8 cellular contexts compared by ENCODE assay signal in the genomic region with DNA sequence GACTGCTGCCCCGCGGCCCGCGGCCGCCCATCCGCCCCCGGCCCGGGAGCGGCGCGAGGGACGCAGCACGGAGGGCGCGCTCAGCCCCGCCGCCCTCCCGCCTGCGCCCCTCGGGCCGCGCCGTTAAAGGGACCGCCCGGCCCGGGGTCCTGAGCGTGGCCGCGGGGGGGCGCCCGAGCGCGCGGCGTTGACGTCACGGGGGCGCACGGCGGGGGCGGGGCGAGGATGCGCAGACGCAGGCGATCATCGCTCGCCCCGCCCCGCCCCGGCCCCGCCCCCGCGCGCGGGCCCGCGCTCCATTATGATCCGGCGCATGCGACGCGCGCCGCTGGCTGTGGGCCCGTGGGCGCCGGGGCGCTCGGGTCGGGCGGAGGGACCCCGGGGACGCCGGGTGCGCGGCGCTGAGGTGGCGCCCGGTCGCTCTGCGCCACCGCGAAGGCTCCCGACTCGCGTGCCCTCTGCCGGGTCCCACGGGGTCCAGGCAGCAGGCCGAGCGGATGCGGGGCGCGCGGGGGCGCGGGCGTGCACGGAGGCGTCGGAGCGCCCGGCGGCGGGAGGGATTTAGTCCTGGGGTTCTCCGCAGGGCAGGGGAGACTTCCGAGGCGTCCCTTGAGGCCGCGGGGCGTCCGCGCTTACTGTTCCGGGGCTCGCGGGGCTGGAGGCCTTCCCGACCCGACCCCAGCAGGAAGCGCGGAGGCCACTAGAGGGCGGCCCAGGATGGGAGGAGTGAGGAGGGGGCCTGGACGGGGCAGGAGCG. TPM values are rescaled to one million over a fixed set of nuclear protein-coding genes. Genes with fewer than 3 reads are reported as not detected.
DNase-seq lines count a peak whose midpoint lies in the region; ATAC-seq and TF ChIP-seq lines count a peak whose summit lies in the region.

DVL1 (minus strand) TSS at position 163 of the 757 bp plus-strand sequence. CDS start 353 bp downstream, outside the sequence.

- peak; percentile 57 for ATAC-seq in GM21528 (IDR thresholded peaks at IDR 0.05; ENCODE audit: low FRiP score, unreplicated experiment)
- peak; percentile 84 for ATAC-seq in activated B cell treated with CpG ODN at 0.5 μM for 24 hours (ENCODE audit: low read depth)

- H3K36me3 Mint-ChIP-seq in activated B cell treated with CpG ODN at 0.5 μM for 24 hours (ENCODE audit: low read depth), result no peaks in the 10 kb centered on the region

- H3K27ac Mint-ChIP-seq in activated B cell treated with CpG ODN at 0.5 μM for 24 hours, result no peak within 1 kb of the TSS

- DNase-seq in EL (peak; percentile 79), activated B cell treated with CpG ODN at 0.5 μM for 24 hours (peak; percentile 75), islet precursor cell (peak; percentile 81), NCI-H526 treated with DMSO at 0.1 percent for 48 hours (lab: John Stamatoyannopoulos, UW) (no peak)
- DNase-seq in central memory CD4-positive, alpha-beta T cell, result peak; percentile 62
- peak; percentile 61 to 67 for DNase-seq in stimulated activated CD4-positive, alpha-beta T cell treated with anti-CD3 and anti-CD28 coated beads, Interleukin-15, amount 100 ng/mL, for 1 hour (ENCODE audit: low read depth in 1 of 2, low spot score in 1 of 2)

- TF ChIP-seq CTCF in LNCAP (IDR thresholded peaks at IDR 0.05) (peak; percentile 44), activated B cell treated with CpG ODN at 0.5 μM for 24 hours (IDR thresholded peaks at IDR 0.05) (no peak)

- intact Hi-C loops in activated B cell treated with CpG ODN at 0.5 μM for 24 hours (cut with micrococcal nuclease), result loop anchor here (1.0 to 5.0 kb wide), 4 partner anchors 25 to 93 kb away; partner anchors contain the start of genes AURKAIP1, CPTP, INTS11 and PUSL1

- POLR2A ChIA-PET in activated B cell treated with CpG ODN at 0.5 μM for 24 hours (lab: Charles Lee), result interaction anchor here (1.2 kb wide), 1 partner anchor 317 kb away, joined by 3 read pairs; no protein-coding TSS in a partner anchor

- H3K27me3 Mint-ChIP-seq in activated B cell treated with CpG ODN at 0.5 μM for 24 hours, result peaks cover 12% of the 10 kb centered on the region

- H3K4me1 Mint-ChIP-seq in activated B cell treated with CpG ODN at 0.5 μM for 24 hours, result peaks cover 30% of the 10 kb centered on the region

- H3K9me3 Mint-ChIP-seq in activated B cell treated with CpG ODN at 0.5 μM for 24 hours, result no peaks in the 10 kb centered on the region

- peak within 1 kb of the TSS; percentile 77 for H3K4me3 Mint-ChIP-seq in activated B cell treated with CpG ODN at 0.5 μM for 24 hours

- CTCF ChIA-PET in activated B cell treated with CpG ODN at 0.5 μM for 24 hours (lab: Charles Lee), result no interaction called here

RNA-seq across cellular contexts. Expression of gene DVL1, which starts in this region (rescaled TPM):
- total RNA-seq in activated B cell treated with CpG ODN at 0.5 μM for 24 hours, result 29.3 and 30.7 TPM in 2 replicates
